Comparison of ENCODE assay signal across 32 cellular contexts in genomic region chr9:33407061-33407460, GRCh38. TPM values are rescaled to one million over a fixed set of nuclear protein-coding genes. Genes with fewer than 3 reads are reported as not detected.
"Had no signal": no experiment of that assay in that cellular context is flagged by ENCODE, and none has a peak within 500 bp of the region (broad histone marks: within the 10 kb centered on the region; RNA-seq: fewer than 3 reads in every experiment).

No MANE protein-coding gene starts in this region.

- H3K36me3 Mint-ChIP-seq: immature natural killer cell; naive thymus-derived CD8-positive, alpha-beta T cell; neural progenitor cell had no signal

- H3K4me3 ChIP-seq: left lung, lower lobe of right lung, neural progenitor cell, ovary, right atrium auricular region, right lobe of liver, smooth muscle cell, suprapubic skin, thoracic aorta, tibial artery, upper lobe of right lung, uterus had no signal

- H3K27ac Mint-ChIP-seq: neural progenitor cell, progenitor cell of endocrine pancreas had no signal

- H3K4me3 Mint-ChIP-seq: immature natural killer cell; naive thymus-derived CD8-positive, alpha-beta T cell; nephron; neural progenitor cell; stimulated activated naive CD8-positive, alpha-beta T cell treated with anti-CD3 and anti-CD28 coated beads, Interleukin-15, Interleukin-2, amounts not matched to agents 100 ng/mL and 50 ng/mL, for 24 hours had no signal

- H3K4me1 ChIP-seq: neural progenitor cell, upper lobe of right lung had no signal

- ATAC-seq: left colon; left lung; lower lobe of right lung; naive thymus-derived CD8-positive, alpha-beta T cell; upper lobe of right lung had no signal

- H3K36me3 ChIP-seq: left lung, lower lobe of right lung, neural progenitor cell, neutrophil, ovary, right atrium auricular region, right lobe of liver, suprapubic skin, thoracic aorta, tibial artery, upper lobe of right lung, uterus had no signal

- H3K27me3 ChIP-seq: left lung, neural progenitor cell, neutrophil, ovary, right atrium auricular region, right lobe of liver, suprapubic skin, tibial artery, upper lobe of right lung, uterus had no signal

- H3K27me3 Mint-ChIP-seq: naive thymus-derived CD8-positive, alpha-beta T cell; progenitor cell of endocrine pancreas; stimulated activated naive CD8-positive, alpha-beta T cell treated with anti-CD3 and anti-CD28 coated beads, Interleukin-15, Interleukin-2, amounts not matched to agents 100 ng/mL and 50 ng/mL, for 24 hours had no signal

- H3K27ac ChIP-seq: left lung, lower lobe of right lung, neural progenitor cell, neutrophil, ovary, right atrium auricular region, right lobe of liver, suprapubic skin, thoracic aorta, tibial artery, upper lobe of right lung, uterus had no signal

- H3K9ac ChIP-seq: neural progenitor cell had no signal

- H3K9me3 Mint-ChIP-seq: immature natural killer cell; naive thymus-derived CD8-positive, alpha-beta T cell; nephron; neural progenitor cell; stimulated activated naive CD8-positive, alpha-beta T cell treated with anti-CD3 and anti-CD28 coated beads, Interleukin-15, Interleukin-2, amounts not matched to agents 100 ng/mL and 50 ng/mL, for 24 hours had no signal

- DNase-seq: hypothalamus; immature natural killer cell; kidney; left colon; left lung; lower lobe of right lung; mammary epithelial cell; mesenchymal stem cell; naive thymus-derived CD8-positive, alpha-beta T cell; occipital lobe; ovary; right lobe of liver; stimulated activated CD4-positive, alpha-beta T cell treated with anti-CD3 and anti-CD28 coated beads, Interleukin-1b, Interleukin-23, amount 100 ng/mL, for 48 hours; stimulated activated CD4-positive, alpha-beta T cell treated with anti-CD3 and anti-CD28 coated beads, Interleukin-2, amount 100 ng/mL, for 48 hours; stimulated activated CD4-positive, alpha-beta T cell treated with anti-CD3 and anti-CD28 coated beads, Interleukin-4, amount 100 ng/mL, for 4 hours; stimulated activated CD8-positive, alpha-beta memory T cell treated with anti-CD3 and anti-CD28 coated beads, Interleukin-4, amount 100 ng/mL, for 48 hours; stimulated activated naive CD4-positive, alpha-beta T cell; tibial artery; trophoblast cell; upper lobe of right lung; uterus had no signal

- H3K4me2 ChIP-seq: neural progenitor cell, smooth muscle cell had no signal

- H3K9me3 ChIP-seq: left lung, lower lobe of right lung, neutrophil, ovary, right atrium auricular region, right lobe of liver, suprapubic skin, thoracic aorta, tibial artery, upper lobe of right lung, uterus had no signal

- H2AFZ ChIP-seq: neural progenitor cell had no signal

- H3K4me1 Mint-ChIP-seq: immature natural killer cell had no signal

- FAIRE-seq: islet of Langerhans, kidney had no signal

RNA-seq across cellular contexts. Expression of gene AQP7, which starts 4.7 kb away (rescaled TPM):
- total RNA-seq: occipital lobe, pulmonary artery endothelial cell had no signal
- polyA plus RNA-seq: immature natural killer cell, mammary epithelial cell had no signal

RNA-seq across cellular contexts. Expression of gene AQP3, which starts 40.3 kb away (rescaled TPM):
- total RNA-seq: occipital lobe had no signal
